Comparison of ENCODE assay signal across 2 cellular contexts in the genomic region with DNA sequence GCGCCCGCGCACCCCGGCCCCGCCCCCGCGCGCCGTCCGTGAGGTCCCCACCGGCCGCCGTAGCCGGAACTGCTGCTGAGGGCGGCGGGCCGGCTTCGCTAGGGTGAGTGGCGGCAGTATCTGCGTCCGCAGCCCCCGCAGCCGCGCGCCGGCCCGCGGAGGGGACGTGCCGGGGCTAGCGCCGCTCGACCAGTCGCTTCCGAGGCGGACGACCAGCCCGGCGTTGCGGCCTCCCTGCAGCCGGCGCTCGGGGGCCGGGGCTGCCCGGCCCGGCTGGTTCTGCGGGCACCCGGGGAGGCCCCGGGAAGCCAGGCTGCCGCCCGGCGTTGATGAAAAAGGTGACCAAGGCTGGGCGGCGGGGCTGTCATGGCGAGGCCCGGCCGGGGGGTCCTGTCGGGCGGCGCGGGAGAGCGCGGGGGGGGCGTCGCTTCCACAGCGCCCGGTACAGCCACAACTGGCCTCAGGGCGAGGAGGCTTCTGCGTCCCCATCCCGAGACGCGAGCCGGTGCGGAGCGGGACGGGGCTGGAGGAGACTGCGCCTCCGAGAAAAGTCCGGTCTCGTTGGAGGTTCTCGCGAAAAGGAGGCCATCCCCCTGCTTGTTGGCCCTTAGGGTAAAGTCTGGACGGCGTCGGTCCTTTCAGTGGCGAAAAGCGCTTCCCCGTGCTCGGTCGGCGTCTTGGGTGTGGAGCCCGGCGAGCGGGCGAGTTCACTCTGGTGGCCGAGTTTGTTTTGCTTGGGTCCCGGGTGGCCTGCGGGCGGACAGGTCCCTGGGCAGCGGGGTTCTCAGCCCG.
TF ChIP-seq lines count a peak whose summit lies in the region.

A gene with protein sequence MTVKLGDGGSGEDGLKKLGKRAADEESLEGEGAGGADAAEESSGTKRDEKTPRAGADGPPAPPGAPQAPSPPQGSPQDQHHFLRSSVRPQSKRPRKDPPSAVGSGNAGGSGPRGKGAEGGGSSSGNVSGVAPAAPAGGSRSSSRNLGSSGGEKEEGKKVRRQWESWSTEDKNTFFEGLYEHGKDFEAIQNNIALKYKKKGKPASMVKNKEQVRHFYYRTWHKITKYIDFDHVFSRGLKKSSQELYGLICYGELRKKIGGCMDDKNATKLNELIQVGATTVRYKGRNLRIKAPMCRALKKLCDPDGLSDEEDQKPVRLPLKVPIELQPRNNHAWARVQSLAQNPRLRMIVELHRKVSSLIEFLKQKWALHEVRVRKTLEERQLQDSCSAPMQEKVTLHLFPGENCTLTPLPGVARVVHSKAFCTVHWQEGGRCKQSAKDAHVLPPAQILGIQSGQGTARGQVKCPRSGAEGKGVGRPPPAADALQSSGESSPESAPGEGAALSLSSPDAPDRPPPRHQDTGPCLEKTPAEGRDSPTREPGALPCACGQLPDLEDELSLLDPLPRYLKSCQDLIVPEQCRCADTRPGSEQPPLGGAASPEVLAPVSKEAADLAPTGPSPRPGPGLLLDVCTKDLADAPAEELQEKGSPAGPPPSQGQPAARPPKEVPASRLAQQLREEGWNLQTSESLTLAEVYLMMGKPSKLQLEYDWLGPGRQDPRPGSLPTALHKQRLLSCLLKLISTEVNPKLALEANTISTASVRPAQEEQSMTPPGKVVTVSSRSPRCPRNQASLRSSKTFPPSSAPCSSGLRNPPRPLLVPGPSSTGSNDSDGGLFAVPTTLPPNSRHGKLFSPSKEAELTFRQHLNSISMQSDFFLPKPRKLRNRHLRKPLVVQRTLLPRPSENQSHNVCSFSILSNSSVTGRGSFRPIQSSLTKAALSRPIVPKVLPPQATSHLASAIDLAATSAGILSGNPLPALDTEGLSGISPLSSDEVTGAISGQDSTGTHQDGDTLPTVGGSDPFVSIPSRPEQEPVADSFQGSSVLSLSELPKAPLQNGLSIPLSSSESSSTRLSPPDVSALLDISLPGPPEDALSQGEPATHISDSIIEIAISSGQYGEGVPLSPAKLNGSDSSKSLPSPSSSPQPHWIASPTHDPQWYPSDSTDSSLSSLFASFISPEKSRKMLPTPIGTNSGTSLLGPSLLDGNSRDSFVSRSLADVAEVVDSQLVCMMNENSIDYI (N-terminal part only) (plus strand): TSS at position 41 of the 792 bp plus-strand sequence. CDS start 2,280 bp downstream, outside the sequence.

TF ChIP-seq in GM12891, 5 proteins besides CTCF, POLR2A, EP300 and RAD21 (continued from another document):
- TF ChIP-seq TAF1 (IDR thresholded peaks at IDR 0.05; ENCODE audit: low read depth, low read length) = 0 out of 2 replicates have a peak, but pooled peaks have one; percentile 36
- no peak for TF ChIP-seq POLR2AphosphoS5 (IDR thresholded peaks at IDR 0.05; ENCODE audit: low read depth, low read length)

TF ChIP-seq in endothelial cell of umbilical vein, 7 proteins besides CTCF, POLR2A, EP300 and RAD21 (continued from another document):
- TF ChIP-seq GATA2 (IDR thresholded peaks at IDR 0.05; ENCODE audit: insufficient read depth, insufficient read length, low read depth, low read length) = no peak
- no peak for TF ChIP-seq JUN (IDR thresholded peaks at IDR 0.05; ENCODE audit: borderline replicate concordance, insufficient read depth, insufficient read length, low read depth)
- no peak for TF ChIP-seq FOS (IDR thresholded peaks at IDR 0.05; ENCODE audit: borderline replicate concordance, insufficient read depth, low read length)
- TF ChIP-seq EZH2 (IDR thresholded peaks at IDR 0.05; ENCODE audit: borderline replicate concordance, low read depth, low read length, severe bottlenecking) = no peak
- TF ChIP-seq, protein P1, sequence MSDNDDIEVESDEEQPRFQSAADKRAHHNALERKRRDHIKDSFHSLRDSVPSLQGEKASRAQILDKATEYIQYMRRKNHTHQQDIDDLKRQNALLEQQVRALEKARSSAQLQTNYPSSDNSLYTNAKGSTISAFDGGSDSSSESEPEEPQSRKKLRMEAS (IDR thresholded peaks at IDR 0.05; ENCODE audit: insufficient read depth, insufficient read length) = no peak
